In genomic region chr5:145681686-145682085, GRCh38 we compare ENCODE assay signal across 8 cellular contexts.
A peak's percentile ranks its signal among the peaks of the same experiment; 100 is the strongest.
DNase-seq lines count a peak whose midpoint lies in the region; ATAC-seq, FAIRE-seq and TF ChIP-seq lines count a peak whose summit lies in the region.

No MANE protein-coding gene starts in this region.

- no peaks in the 10 kb centered on the region for H3K9me3 ChIP-seq in endothelial cell of umbilical vein (replicated peaks; ENCODE audit: control insufficient read depth, insufficient read depth, low read length)
- H3K9me3 ChIP-seq in CD8-positive, alpha-beta memory T cell (ENCODE audit: low read length), result no peaks in the 10 kb centered on the region

- DNase-seq in AG20443 (ENCODE audit: low spot score), result peak; percentile 64
- peak; percentile 70 for DNase-seq in NB4 (ENCODE audit: low read depth)
- DNase-seq in SK-MEL-5 (ENCODE audit: low read depth, low spot score), result peak; percentile 88
- DNase-seq in endothelial cell of umbilical vein (ENCODE audit: low read depth, low spot score), result peak; percentile 75
- DNase-seq in middle frontal gyrus (ENCODE audit: extremely low spot score, low spot score), result peak; percentile 44
- no peak for DNase-seq in CD8-positive, alpha-beta memory T cell

- H3K27ac ChIP-seq in endothelial cell of umbilical vein (ENCODE audit: insufficient read depth, low read depth, low read length), result no peak overlapping the region
- no peak overlapping the region for H3K27ac ChIP-seq in CD8-positive, alpha-beta memory T cell (ENCODE audit: low read depth, low read length)

- no peak overlapping the region for H3K4me3 Mint-ChIP-seq in CD8-positive, alpha-beta memory T cell

- H3K27me3 Mint-ChIP-seq in CD8-positive, alpha-beta memory T cell, result peaks cover 0 to 2% of the 10 kb centered on the region in 2 donors

- ATAC-seq in GM18505 (IDR thresholded peaks at IDR 0.05; ENCODE audit: unreplicated experiment) (peak; percentile 98), HG02798 (IDR thresholded peaks at IDR 0.05; ENCODE audit: poor library complexity, unreplicated experiment) (peak; percentile 97)

- H3K27ac Mint-ChIP-seq in CD8-positive, alpha-beta memory T cell, result no peak overlapping the region

- H3K9me3 Mint-ChIP-seq in CD8-positive, alpha-beta memory T cell, result no peaks in the 10 kb centered on the region

- no peaks in the 10 kb centered on the region for H3K9me1 ChIP-seq in endothelial cell of umbilical vein (replicated peaks; ENCODE audit: control insufficient read depth, extremely low read depth, insufficient read depth, low read length)

- no peak overlapping the region for H3K4me2 ChIP-seq in endothelial cell of umbilical vein (ENCODE audit: insufficient read depth, low read length)

- H3K79me2 ChIP-seq in endothelial cell of umbilical vein (ENCODE audit: control insufficient read depth, insufficient read depth, low read length), result no peaks in the 10 kb centered on the region

- H3K36me3 Mint-ChIP-seq in CD8-positive, alpha-beta memory T cell, result no peaks in the 10 kb centered on the region

- no peaks in the 10 kb centered on the region for H3K27me3 ChIP-seq in endothelial cell of umbilical vein (ENCODE audit: control insufficient read depth in 2 of 2, insufficient read depth in 2 of 2, low read length in 2 of 2)
- H3K27me3 ChIP-seq in CD8-positive, alpha-beta memory T cell (ENCODE audit: insufficient read depth, low read length, poor library complexity, severe bottlenecking), result no peaks in the 10 kb centered on the region

- CTCF ChIA-PET in endothelial cell of umbilical vein (lab: Charles Lee), result interaction anchor here (0.5 to 6.3 kb wide), 43 partner anchors 9 to 1482 kb away, joined by 3 to 97 read pairs (median 4); no protein-coding TSS in a partner anchor
- CTCF ChIA-PET in CD8-positive, alpha-beta memory T cell (lab: Charles Lee), result interaction anchor here (1.4 kb wide), 1 partner anchor 26 kb away, joined by 3 read pairs; no protein-coding TSS in a partner anchor

- intact Hi-C loops in endothelial cell of umbilical vein (cut with micrococcal nuclease), result loop anchor here (1.0 to 5.0 kb wide), 6 partner anchors 131 to 1478 kb away; no protein-coding TSS in a partner anchor

- no TSS peak for BruUV-seq in endothelial cell of umbilical vein (replicated peaks; lab: Mats Ljungman, UMichigan)

- H3K4me1 ChIP-seq in endothelial cell of umbilical vein (ENCODE audit: control insufficient read depth, extremely low read depth, insufficient read depth, low read length), result no peaks in the 10 kb centered on the region
- no peaks in the 10 kb centered on the region for H3K4me1 ChIP-seq in CD8-positive, alpha-beta memory T cell (ENCODE audit: insufficient read depth, low read length)

- H4K20me1 ChIP-seq in endothelial cell of umbilical vein (replicated peaks; ENCODE audit: control insufficient read depth, extremely low read depth, insufficient read depth, low read length), result no peaks in the 10 kb centered on the region

- dilution Hi-C loops in endothelial cell of umbilical vein (cut with MboI; ENCODE audit: extremely low pct_ligation_motif_present, low sequenced_read_pairs), result no loop called here

- POLR2A ChIA-PET in endothelial cell of umbilical vein (lab: Charles Lee), result no interaction called here
- POLR2A ChIA-PET in CD8-positive, alpha-beta memory T cell (lab: Charles Lee), result no interaction called here

- no peaks in the 10 kb centered on the region for H3K4me1 Mint-ChIP-seq in CD8-positive, alpha-beta memory T cell

- H3K36me3 ChIP-seq in endothelial cell of umbilical vein (ENCODE audit: control insufficient read depth in 2 of 2, extremely low read depth in 1 of 2, insufficient read depth in 2 of 2, low read length in 2 of 2), result no peaks in the 10 kb centered on the region
- H3K36me3 ChIP-seq in CD8-positive, alpha-beta memory T cell (ENCODE audit: insufficient read depth, low read length), result no peaks in the 10 kb centered on the region

- no peak overlapping the region for H3K9ac ChIP-seq in endothelial cell of umbilical vein (replicated peaks; ENCODE audit: extremely low read depth, insufficient read depth, low read length)

- no peak overlapping the region for H2AFZ ChIP-seq in endothelial cell of umbilical vein (ENCODE audit: low read depth, low read length)

- H3K4me3 ChIP-seq in NB4 (ENCODE audit: low read depth, low read length) (no peak overlapping the region), endothelial cell of umbilical vein (replicated peaks in 1 of 3; ENCODE audit: insufficient read depth in 1 of 3, low read depth in 1 of 3, low read length in 3 of 3) (no peak overlapping the region)
- no peak overlapping the region for H3K4me3 ChIP-seq in CD8-positive, alpha-beta memory T cell (ENCODE audit: low read length)

- in situ Hi-C loops in SK-MEL-5 (cut with HindIII; ENCODE audit: low pct_unique_long_range_greater_than_20kb, low sequenced_read_pairs), result no loop called here

- peak; percentile 88 for TF ChIP-seq CTCF in NB4 (IDR thresholded peaks at IDR 0.05; ENCODE audit: low read depth, low read length)
- peak; percentile 78 to 86 for TF ChIP-seq CTCF in endothelial cell of umbilical vein (IDR thresholded peaks at IDR 0.05; ENCODE audit: extremely low read depth in 1 of 2, insufficient read depth in 1 of 2, low read depth in 1 of 2, low read length in 2 of 2)

- peak; percentile 73 for FAIRE-seq in endothelial cell of umbilical vein (lab: Jason Lieb, UNC)

- no peak for TF ChIP-seq POLR2A in GM18505 (IDR thresholded peaks at IDR 0.05; ENCODE audit: borderline replicate concordance, extremely low read depth, insufficient read depth, insufficient read length)
- no peak for TF ChIP-seq POLR2A in NB4 (IDR thresholded peaks at IDR 0.05; ENCODE audit: extremely low read depth, insufficient read length)
- no peak for TF ChIP-seq POLR2A in endothelial cell of umbilical vein (IDR thresholded peaks at IDR 0.05; ENCODE audit: low read depth, low read length)

TF ChIP-seq in endothelial cell of umbilical vein, 7 proteins besides CTCF, POLR2A, EP300 and RAD21:
- peak; percentile 32 for TF ChIP-seq JUN (IDR thresholded peaks at IDR 0.05; ENCODE audit: borderline replicate concordance, insufficient read depth, insufficient read length, low read depth)
- no peak for TF ChIP-seq FOS (IDR thresholded peaks at IDR 0.05; ENCODE audit: borderline replicate concordance, insufficient read depth, low read length)
- TF ChIP-seq, protein P1, sequence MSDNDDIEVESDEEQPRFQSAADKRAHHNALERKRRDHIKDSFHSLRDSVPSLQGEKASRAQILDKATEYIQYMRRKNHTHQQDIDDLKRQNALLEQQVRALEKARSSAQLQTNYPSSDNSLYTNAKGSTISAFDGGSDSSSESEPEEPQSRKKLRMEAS (IDR thresholded peaks at IDR 0.05; ENCODE audit: insufficient read depth, insufficient read length), result no peak
- TF ChIP-seq GATA2 (IDR thresholded peaks at IDR 0.05; ENCODE audit: insufficient read depth, insufficient read length, low read depth, low read length), result no peak
- TF ChIP-seq POLR2AphosphoS5 (IDR thresholded peaks at IDR 0.05; ENCODE audit: insufficient read depth, low read depth, low read length), result no peak
- no peak for TF ChIP-seq MYC (IDR thresholded peaks at IDR 0.05; ENCODE audit: low read depth, low read length)
TF ChIP-seq in endothelial cell of umbilical vein: peak in this region for 1.

Comparison
In these comparisons a context has a peak if more than half of its experiments do, and no peak if none do; other contexts are left out.
1. DNase-seq: peak in AG20443 (single experiment), NB4 (single experiment), SK-MEL-5 (single experiment), endothelial cell of umbilical vein (single experiment) and middle frontal gyrus (single experiment); none in CD8-positive, alpha-beta memory T cell (0 of 5).